1 cellular context compared by ENCODE assay signal in the genomic region with DNA sequence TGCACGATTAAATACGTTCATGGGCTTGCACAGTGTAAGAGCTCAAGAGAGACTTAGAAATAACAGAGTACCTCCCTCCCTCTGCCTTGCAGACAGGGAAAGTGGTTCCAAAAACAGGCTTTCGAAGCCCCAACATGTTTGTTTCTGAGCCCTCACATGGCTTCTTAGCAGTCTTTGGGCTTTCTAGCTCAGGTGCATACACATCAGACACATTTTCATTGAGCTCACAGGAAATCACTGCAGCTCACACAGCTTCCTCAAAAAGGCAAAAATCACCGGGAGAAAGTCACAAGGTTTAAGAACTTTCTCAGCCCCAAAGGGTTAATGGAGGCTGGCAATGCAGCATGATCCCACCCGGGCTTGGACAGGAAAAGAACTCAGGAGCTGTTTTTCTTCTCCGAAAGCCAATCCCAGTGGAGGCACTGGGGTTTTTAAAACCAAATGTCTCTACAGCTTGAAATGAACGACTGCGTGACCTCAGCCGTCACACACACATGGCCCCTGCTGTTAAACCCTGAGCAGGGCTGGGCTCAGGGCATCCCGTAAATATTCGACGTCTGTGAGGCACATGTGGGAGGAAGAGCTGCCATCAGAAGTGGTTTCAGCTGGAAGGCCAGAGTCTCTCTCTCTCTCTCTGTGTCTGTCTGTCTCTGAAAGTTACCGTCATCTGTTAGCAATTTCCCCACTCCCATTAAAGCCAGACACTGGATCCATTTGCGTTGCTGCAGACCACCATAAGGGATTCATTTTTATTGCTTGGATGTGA.
TF ChIP-seq lines count a peak whose summit lies in the region.

No MANE protein-coding gene starts in this region.

TF ChIP-seq in H1, 55 proteins besides CTCF, POLR2A, EP300 and RAD21:
- TF ChIP-seq E2F6 (IDR thresholded peaks at IDR 0.05) (0 out of 2 replicates have a peak, but pooled peaks have one; percentile 22), SIRT6 (IDR thresholded peaks at IDR 0.05; ENCODE audit: low read length) (no peak), SIN3A (conservative IDR thresholded peaks at IDR 0.05 in 1 of 2, IDR thresholded peaks at IDR 0.05 in 1 of 2; ENCODE audit: low read depth in 1 of 2, low read length in 2 of 2) (no peak), RNF2 (IDR thresholded peaks at IDR 0.05; ENCODE audit: borderline replicate concordance, low read depth, low read length, missing control alignments, poor library complexity, severe bottlenecking) (no peak), CTBP2 (IDR thresholded peaks at IDR 0.05; ENCODE audit: borderline replicate concordance, insufficient read depth, insufficient read length, low read length) (no peak), CBX5 (IDR thresholded peaks at IDR 0.05; ENCODE audit: low read depth, low read length) (no peak), ATF3 (IDR thresholded peaks at IDR 0.05; ENCODE audit: insufficient read depth, low read depth, low read length) (no peak)
